ENCODE assay signal across 8 cellular contexts in the genomic region with DNA sequence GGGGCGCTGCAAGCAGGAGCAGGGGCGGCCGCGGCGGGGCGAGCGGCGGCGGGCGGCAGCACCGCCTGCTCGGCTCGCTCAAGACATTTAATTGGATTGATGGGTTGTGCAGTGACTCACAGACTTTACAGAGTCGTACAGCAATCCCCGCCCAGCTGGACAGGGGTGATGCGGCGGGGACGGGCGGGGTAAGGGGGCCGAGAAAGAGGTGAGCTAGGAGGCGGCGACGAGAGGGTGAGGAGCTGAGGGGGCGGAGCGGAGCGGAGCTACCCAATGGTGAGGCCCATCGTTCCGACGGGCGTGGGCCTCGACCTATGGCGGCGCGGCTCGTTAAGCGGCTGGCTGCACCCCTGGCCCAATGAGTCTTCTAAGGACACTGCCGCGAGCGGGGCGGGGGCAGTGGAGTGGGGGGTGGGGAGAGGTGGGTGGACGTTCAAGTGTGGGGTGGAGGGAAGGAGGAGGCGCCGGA.
A peak's percentile ranks its signal among the peaks of the same experiment; 100 is the strongest.
DNase-seq lines count a peak whose midpoint lies in the region; ATAC-seq and TF ChIP-seq lines count a peak whose summit lies in the region.

No MANE protein-coding gene starts in this region.

- peak; percentile 88 for ATAC-seq in GM21717 (IDR thresholded peaks at IDR 0.05; ENCODE audit: unreplicated experiment)
- peak; percentile 91 for ATAC-seq in stimulated activated naive CD8-positive, alpha-beta T cell treated with anti-CD3 and anti-CD28 coated beads, Interleukin-15, amount 100 ng/mL, for 72 hours

- no peaks in the 10 kb centered on the region for H4K20me1 ChIP-seq in fibroblast of lung (ENCODE audit: control insufficient read depth, extremely low read depth, insufficient read depth, low read length)

- H3K79me2 ChIP-seq in fibroblast of lung (ENCODE audit: control insufficient read depth, insufficient read depth, low read length) = peaks cover 3% of the 10 kb centered on the region

- H3K4me1 ChIP-seq in fibroblast of lung (ENCODE audit: control insufficient read depth, extremely low read depth, insufficient read depth, low read length) = peaks cover 2% of the 10 kb centered on the region

- intact Hi-C loops in activated T-helper 1 cell treated with anti-CD3 and anti-CD28 coated beads, Interleukin-12 subunit alpha, Interleukin-12 subunit beta, Interleukin-2, Interleukin-4 antibody, amounts not matched to agents 30 ng/mL and 10 ng/mL and 1 ng/mL, durations not matched to agents 14 hours and 24 hours and 36 hours (cut with micrococcal nuclease) = loop anchor here (1.0 to 10.0 kb wide), 19 partner anchors 16 to 609 kb away; partner anchors contain the start of genes AFTPH, CEP68, PELI1 and RAB1A

- H3K4me3 ChIP-seq in fibroblast of lung (replicated peaks in 1 of 4; ENCODE audit: control extremely low read depth in 1 of 4, insufficient read depth in 1 of 4, low read depth in 3 of 4, low read length in 4 of 4) = peak overlapping the region; percentile 70 to 91 (median 88)

- H3K27me3 ChIP-seq in fibroblast of lung (ENCODE audit: control insufficient read depth, insufficient read depth, low read length) = no peaks in the 10 kb centered on the region

- peak overlapping the region; percentile 88 for H3K27ac ChIP-seq in fibroblast of lung (ENCODE audit: insufficient read depth, low read length)

- H3K36me3 Mint-ChIP-seq in activated T-helper 1 cell treated with anti-CD3 and anti-CD28 coated beads, Interleukin-12 subunit alpha, Interleukin-12 subunit beta, Interleukin-2, Interleukin-4 antibody, amounts not matched to agents 30 ng/mL and 10 ng/mL and 1 ng/mL, durations not matched to agents 14 hours and 24 hours and 36 hours (ENCODE audit: low read depth) = no peaks in the 10 kb centered on the region
- no peaks in the 10 kb centered on the region for H3K36me3 Mint-ChIP-seq in nephron progenitor cell (ENCODE audit: low read depth)

- in situ Hi-C loops in KBM-7 (cut with MboI; ENCODE audit: low pct_unique_long_range_greater_than_20kb, low sequenced_read_pairs) = no loop called here

- peaks cover 34% of the 10 kb centered on the region for H3K4me1 Mint-ChIP-seq in activated T-helper 1 cell treated with anti-CD3 and anti-CD28 coated beads, Interleukin-12 subunit alpha, Interleukin-12 subunit beta, Interleukin-2, Interleukin-4 antibody, amounts not matched to agents 30 ng/mL and 10 ng/mL and 1 ng/mL, durations not matched to agents 14 hours and 24 hours and 36 hours (ENCODE audit: low read depth)
- peaks cover 28% of the 10 kb centered on the region for H3K4me1 Mint-ChIP-seq in nephron progenitor cell
- H3K4me1 Mint-ChIP-seq in stimulated activated naive CD8-positive, alpha-beta T cell treated with anti-CD3 and anti-CD28 coated beads, Interleukin-15, amount 100 ng/mL, for 72 hours = peaks cover 25% of the 10 kb centered on the region

- peak overlapping the region; percentile 82 for H2AFZ ChIP-seq in fibroblast of lung (ENCODE audit: low read length)

- H3K4me2 ChIP-seq in fibroblast of lung (ENCODE audit: extremely low read depth, insufficient read depth, low read length) = peak overlapping the region; percentile 84

- no peak for TF ChIP-seq CTCF in fibroblast of lung (conservative IDR thresholded peaks at IDR 0.05 in 1 of 2, IDR thresholded peaks at IDR 0.05 in 1 of 2; ENCODE audit: low read depth in 1 of 2, low read length in 2 of 2)
- TF ChIP-seq CTCF in nephron progenitor cell (IDR thresholded peaks at IDR 0.05) = no peak

- DNase-seq in DMS153 (lab: John Stamatoyannopoulos, UW) (peak; percentile 99), KBM-7 (peak; percentile 100), fibroblast of lung (ENCODE audit: low read depth in 2 of 2) (peak; percentile 100), nephron progenitor cell (peak; percentile 98)
- peak; percentile 97 for DNase-seq in activated T-helper 1 cell treated with anti-CD3 and anti-CD28 coated beads, Interleukin-12 subunit alpha, Interleukin-12 subunit beta, Interleukin-2, Interleukin-4 antibody, amounts not matched to agents 30 ng/mL and 10 ng/mL and 1 ng/mL, durations not matched to agents 14 hours and 24 hours and 36 hours (ENCODE audit: low spot score)
- DNase-seq in stimulated activated naive CD8-positive, alpha-beta T cell treated with anti-CD3 and anti-CD28 coated beads, Interleukin-15, amount 100 ng/mL, for 72 hours = peak; percentile 98 to 99

- H3K27me3 Mint-ChIP-seq in activated T-helper 1 cell treated with anti-CD3 and anti-CD28 coated beads, Interleukin-12 subunit alpha, Interleukin-12 subunit beta, Interleukin-2, Interleukin-4 antibody, amounts not matched to agents 30 ng/mL and 10 ng/mL and 1 ng/mL, durations not matched to agents 14 hours and 24 hours and 36 hours (ENCODE audit: insufficient read depth) = no peaks in the 10 kb centered on the region
- H3K27me3 Mint-ChIP-seq in nephron progenitor cell (ENCODE audit: low read depth, poor library complexity) = peaks cover 15% of the 10 kb centered on the region
- no peaks in the 10 kb centered on the region for H3K27me3 Mint-ChIP-seq in stimulated activated naive CD8-positive, alpha-beta T cell treated with anti-CD3 and anti-CD28 coated beads, Interleukin-15, amount 100 ng/mL, for 72 hours

- H3K9ac ChIP-seq in fibroblast of lung (ENCODE audit: insufficient read depth, low read length) = peak overlapping the region; percentile 68

- peak overlapping the region; percentile 98 for H3K27ac Mint-ChIP-seq in activated T-helper 1 cell treated with anti-CD3 and anti-CD28 coated beads, Interleukin-12 subunit alpha, Interleukin-12 subunit beta, Interleukin-2, Interleukin-4 antibody, amounts not matched to agents 30 ng/mL and 10 ng/mL and 1 ng/mL, durations not matched to agents 14 hours and 24 hours and 36 hours
- H3K27ac Mint-ChIP-seq in nephron progenitor cell = peak overlapping the region; percentile 99
- peak overlapping the region; percentile 98 to 99 for H3K27ac Mint-ChIP-seq in stimulated activated naive CD8-positive, alpha-beta T cell treated with anti-CD3 and anti-CD28 coated beads, Interleukin-15, amount 100 ng/mL, for 72 hours

- no peaks in the 10 kb centered on the region for H3K36me3 ChIP-seq in fibroblast of lung (ENCODE audit: control insufficient read depth, insufficient read depth, low read length)

- no peaks in the 10 kb centered on the region for H3K9me3 ChIP-seq in fibroblast of lung (ENCODE audit: control insufficient read depth, insufficient read depth, low read depth, low read length)

- H3K9me3 Mint-ChIP-seq in activated T-helper 1 cell treated with anti-CD3 and anti-CD28 coated beads, Interleukin-12 subunit alpha, Interleukin-12 subunit beta, Interleukin-2, Interleukin-4 antibody, amounts not matched to agents 30 ng/mL and 10 ng/mL and 1 ng/mL, durations not matched to agents 14 hours and 24 hours and 36 hours = peaks cover 2% of the 10 kb centered on the region
- peaks cover 11% of the 10 kb centered on the region for H3K9me3 Mint-ChIP-seq in nephron progenitor cell
- H3K9me3 Mint-ChIP-seq in stimulated activated naive CD8-positive, alpha-beta T cell treated with anti-CD3 and anti-CD28 coated beads, Interleukin-15, amount 100 ng/mL, for 72 hours = no peaks in the 10 kb centered on the region

- peak overlapping the region; percentile 91 for H3K4me3 Mint-ChIP-seq in activated T-helper 1 cell treated with anti-CD3 and anti-CD28 coated beads, Interleukin-12 subunit alpha, Interleukin-12 subunit beta, Interleukin-2, Interleukin-4 antibody, amounts not matched to agents 30 ng/mL and 10 ng/mL and 1 ng/mL, durations not matched to agents 14 hours and 24 hours and 36 hours
- H3K4me3 Mint-ChIP-seq in nephron progenitor cell = peak overlapping the region; percentile 96
- peak overlapping the region; percentile 90 to 93 for H3K4me3 Mint-ChIP-seq in stimulated activated naive CD8-positive, alpha-beta T cell treated with anti-CD3 and anti-CD28 coated beads, Interleukin-15, amount 100 ng/mL, for 72 hours

TF ChIP-seq in PFSK-1, 5 proteins besides CTCF, POLR2A, EP300 and RAD21:
- TF ChIP-seq POLR2AphosphoS5 (IDR thresholded peaks at IDR 0.05; ENCODE audit: low read depth, low read length) (peak; percentile 81; the same call in 1 of the 2 replicates), FOXP2 (optimal IDR thresholded peaks at IDR 0.05; ENCODE audit: borderline replicate concordance, extremely low read depth, extremely low read length, insufficient read depth) (peak; percentile 11), SIN3A (IDR thresholded peaks at IDR 0.05; ENCODE audit: borderline replicate concordance, insufficient read depth, low read length) (no peak), TAF1 (IDR thresholded peaks at IDR 0.05; ENCODE audit: borderline replicate concordance, insufficient read depth, low read length) (peak; percentile 85; the same call in 1 of the 2 replicates)
- TF ChIP-seq, protein P1, sequence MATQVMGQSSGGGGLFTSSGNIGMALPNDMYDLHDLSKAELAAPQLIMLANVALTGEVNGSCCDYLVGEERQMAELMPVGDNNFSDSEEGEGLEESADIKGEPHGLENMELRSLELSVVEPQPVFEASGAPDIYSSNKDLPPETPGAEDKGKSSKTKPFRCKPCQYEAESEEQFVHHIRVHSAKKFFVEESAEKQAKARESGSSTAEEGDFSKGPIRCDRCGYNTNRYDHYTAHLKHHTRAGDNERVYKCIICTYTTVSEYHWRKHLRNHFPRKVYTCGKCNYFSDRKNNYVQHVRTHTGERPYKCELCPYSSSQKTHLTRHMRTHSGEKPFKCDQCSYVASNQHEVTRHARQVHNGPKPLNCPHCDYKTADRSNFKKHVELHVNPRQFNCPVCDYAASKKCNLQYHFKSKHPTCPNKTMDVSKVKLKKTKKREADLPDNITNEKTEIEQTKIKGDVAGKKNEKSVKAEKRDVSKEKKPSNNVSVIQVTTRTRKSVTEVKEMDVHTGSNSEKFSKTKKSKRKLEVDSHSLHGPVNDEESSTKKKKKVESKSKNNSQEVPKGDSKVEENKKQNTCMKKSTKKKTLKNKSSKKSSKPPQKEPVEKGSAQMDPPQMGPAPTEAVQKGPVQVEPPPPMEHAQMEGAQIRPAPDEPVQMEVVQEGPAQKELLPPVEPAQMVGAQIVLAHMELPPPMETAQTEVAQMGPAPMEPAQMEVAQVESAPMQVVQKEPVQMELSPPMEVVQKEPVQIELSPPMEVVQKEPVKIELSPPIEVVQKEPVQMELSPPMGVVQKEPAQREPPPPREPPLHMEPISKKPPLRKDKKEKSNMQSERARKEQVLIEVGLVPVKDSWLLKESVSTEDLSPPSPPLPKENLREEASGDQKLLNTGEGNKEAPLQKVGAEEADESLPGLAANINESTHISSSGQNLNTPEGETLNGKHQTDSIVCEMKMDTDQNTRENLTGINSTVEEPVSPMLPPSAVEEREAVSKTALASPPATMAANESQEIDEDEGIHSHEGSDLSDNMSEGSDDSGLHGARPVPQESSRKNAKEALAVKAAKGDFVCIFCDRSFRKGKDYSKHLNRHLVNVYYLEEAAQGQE (IDR thresholded peaks at IDR 0.05; ENCODE audit: insufficient read depth in 1 of 2, low read depth in 2 of 2, low read length in 2 of 2) = peak in 1 of 2 experiments; percentile 50; a peak in 1 of 4 replicates

Comparison
In these comparisons a context has a peak if more than half of its experiments do, and no peak if none do; other contexts are left out.
1. Peak in every context shown above with its lines: DNase-seq, ATAC-seq, H3K4me3 ChIP-seq and H3K27ac ChIP-seq.